9 cellular contexts compared by ENCODE assay signal in the genomic region with DNA sequence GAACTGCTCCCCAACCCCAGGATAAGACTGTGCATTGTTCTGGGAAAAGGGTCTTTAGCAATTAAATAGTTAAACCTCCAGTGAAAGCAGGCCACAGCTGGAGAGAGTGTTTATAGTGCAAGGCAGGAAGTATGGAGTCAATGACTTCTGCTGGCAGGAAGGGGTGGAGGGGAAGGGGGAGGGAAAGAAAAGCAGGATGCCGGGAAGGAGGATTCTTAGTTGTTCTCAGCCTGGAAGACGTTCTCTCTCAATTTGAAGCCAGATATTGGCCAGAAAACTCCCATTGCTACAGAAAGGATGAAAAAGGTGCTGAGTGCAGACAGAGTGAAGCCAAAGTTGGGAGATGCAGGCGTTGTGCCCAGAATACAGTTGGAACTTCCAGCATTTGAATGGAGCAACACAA. TPM values are rescaled to one million over a fixed set of nuclear protein-coding genes. Genes with fewer than 3 reads are reported as not detected.
DNase-seq lines count a peak whose midpoint lies in the region; ATAC-seq, FAIRE-seq and TF ChIP-seq lines count a peak whose summit lies in the region.
"Had no signal": no experiment of that assay in that cellular context is flagged by ENCODE, and none has a peak within 500 bp of the region (broad histone marks: within the 10 kb centered on the region; RNA-seq: fewer than 3 reads in every experiment).

No MANE protein-coding gene starts in this region.

- peaks cover 10% of the 10 kb centered on the region for H3K4me1 Mint-ChIP-seq in astrocyte (ENCODE audit: low read depth, unreplicated experiment)
- H3K4me1 Mint-ChIP-seq in activated T-helper 17 cell treated with anti-CD3 and anti-CD28 coated beads, Interleukin-2, amount 50 U/mL, for 72 hours = no peaks in the 10 kb centered on the region

- no peaks in the 10 kb centered on the region for H3K27me3 ChIP-seq in astrocyte (ENCODE audit: insufficient read depth, low read length)
- no peaks in the 10 kb centered on the region for H3K27me3 ChIP-seq in stomach

- no peaks in the 10 kb centered on the region for H3K9me3 Mint-ChIP-seq in astrocyte (ENCODE audit: unreplicated experiment)
- no peaks in the 10 kb centered on the region for H3K9me3 Mint-ChIP-seq in activated T-helper 17 cell treated with anti-CD3 and anti-CD28 coated beads, Interleukin-2, amount 50 U/mL, for 72 hours

- H3K4me1 ChIP-seq in astrocyte (ENCODE audit: insufficient read depth, low read length) (peaks cover 6% of the 10 kb centered on the region), stomach (peaks cover 0 to 22% (median 16%) of the 10 kb centered on the region in 4 donors)

- H3K27ac ChIP-seq in astrocyte (ENCODE audit: low read depth, low read length) (peak overlapping the region; percentile 30), stomach (peak overlapping the region in 4 of 5 donors; percentile 57 to 78 (median 74))

- no peaks in the 10 kb centered on the region for H3K27me3 Mint-ChIP-seq in astrocyte (ENCODE audit: low read depth, unreplicated experiment)
- H3K27me3 Mint-ChIP-seq in activated T-helper 17 cell treated with anti-CD3 and anti-CD28 coated beads, Interleukin-2, amount 50 U/mL, for 72 hours = peaks cover 19% of the 10 kb centered on the region

- TF ChIP-seq CTCF in astrocyte (IDR thresholded peaks at IDR 0.05; ENCODE audit: insufficient read depth, low read depth, low read length) (no peak), stomach (IDR thresholded peaks at IDR 0.05) (no peak)

- H3K36me3 ChIP-seq in astrocyte (ENCODE audit: insufficient read depth, low read length) = no peaks in the 10 kb centered on the region
- H3K36me3 ChIP-seq in stomach = no peaks in the 10 kb centered on the region

- peak overlapping the region; percentile 49 for H3K9ac ChIP-seq in astrocyte (ENCODE audit: low read length)

- no peak for TF ChIP-seq POLR2A in stomach (IDR thresholded peaks at IDR 0.05)

- peak in 2 of 3 experiments; percentile 38 to 66 for DNase-seq in NCI-H1417 (lab: John Stamatoyannopoulos, UW)
- no peak for DNase-seq in NCI-H1417 treated with DMSO at 0.1 percent for 48 hours (lab: John Stamatoyannopoulos, UW)
- DNase-seq in astrocyte (ENCODE audit: low read depth) = peak; percentile 69
- DNase-seq in iPS-NIHi11 (ENCODE audit: low spot score) = peak; percentile 84
- DNase-seq in stomach = no peak
- no peak for DNase-seq in stimulated activated CD4-positive, alpha-beta T cell treated with anti-CD3 and anti-CD28 coated beads, Interleukin-1b, Interleukin-23, amount 100 ng/mL, for 48 hours
- no peak for DNase-seq in stimulated activated CD4-positive, alpha-beta T cell treated with anti-CD3 and anti-CD28 coated beads, Interleukin-2, amount 100 ng/mL, for 48 hours

- no peaks in the 10 kb centered on the region for H4K20me1 ChIP-seq in astrocyte (ENCODE audit: insufficient read depth, low read length)

- H3K4me3 ChIP-seq in astrocyte (ENCODE audit: insufficient read depth, low read depth, low read length) = peak overlapping the region; percentile 43
- H3K4me3 ChIP-seq in stomach = peak overlapping the region in 1 of 4 donors; percentile 11

- H3K9me3 ChIP-seq in astrocyte (ENCODE audit: insufficient read depth, low read depth, low read length) (no peaks in the 10 kb centered on the region), stomach (no peaks in the 10 kb centered on the region)

- H3K27ac Mint-ChIP-seq in astrocyte (ENCODE audit: unreplicated experiment) = peak overlapping the region; percentile 90
- H3K27ac Mint-ChIP-seq in activated T-helper 17 cell treated with anti-CD3 and anti-CD28 coated beads, Interleukin-2, amount 50 U/mL, for 72 hours = no peak overlapping the region

- peak overlapping the region; percentile 75 for H3K4me3 Mint-ChIP-seq in astrocyte (ENCODE audit: unreplicated experiment)
- H3K4me3 Mint-ChIP-seq in activated T-helper 17 cell treated with anti-CD3 and anti-CD28 coated beads, Interleukin-2, amount 50 U/mL, for 72 hours = no peak overlapping the region

- TF ChIP-seq EP300 in stomach (IDR thresholded peaks at IDR 0.05) = peak; percentile 28

- H3K79me2 ChIP-seq in astrocyte (ENCODE audit: insufficient read depth, low read length) = no peaks in the 10 kb centered on the region

- no peak for FAIRE-seq in astrocyte (lab: Jason Lieb, UNC)
- FAIRE-seq: A204.1 had no signal

- H3K4me2 ChIP-seq in astrocyte (ENCODE audit: low read length) = peak overlapping the region; percentile 80

- intact Hi-C loops in stomach (cut with DNase I; ENCODE audit: low total_unique reads) = no loop called here

- no peak for ATAC-seq in activated T-helper 17 cell treated with anti-CD3 and anti-CD28 coated beads, Interleukin-2, amount 50 U/mL, for 72 hours (replicated peaks)

- no peaks in the 10 kb centered on the region for H3K36me3 Mint-ChIP-seq in astrocyte (ENCODE audit: low read depth, unreplicated experiment)
- H3K36me3 Mint-ChIP-seq in activated T-helper 17 cell treated with anti-CD3 and anti-CD28 coated beads, Interleukin-2, amount 50 U/mL, for 72 hours (ENCODE audit: low read depth) = no peaks in the 10 kb centered on the region

- peak overlapping the region; percentile 97 for H2AFZ ChIP-seq in astrocyte (ENCODE audit: low read depth, low read length)

- WGBS in stomach, 5 donors = 9 to 14% (median 10%) methylated on average over 3 of the region's 3 CpGs

RNA-seq across cellular contexts. Expression of a gene that starts 35.7 kb away (rescaled TPM):
- total RNA-seq in astrocyte (43.2 and 47.0 TPM in 2 replicates), stomach (10 to 100 TPM; 14.7 to 63.1 (median 42.2) TPM)
- 10 to 100 TPM; 37.7 to 47.0 (median 44.9) TPM for polyA plus RNA-seq in stomach
- total RNA-seq in activated T-helper 17 cell treated with anti-CD3 and anti-CD28 coated beads, Interleukin-2, amount 50 U/mL, for 72 hours = 10 to 100 TPM; 59.0 to 88.4 TPM

Comparison
In these comparisons a context has a peak if more than half of its experiments do, and no peak if none do; other contexts are left out.
1. DNase-seq: peak in NCI-H1417 (2 of 3), astrocyte (single experiment) and iPS-NIHi11 (single experiment); none in NCI-H1417 treated with DMSO at 0.1 percent for 48 hours (single experiment), stomach (single experiment), stimulated activated CD4-positive, alpha-beta T cell treated with anti-CD3 and anti-CD28 coated beads, Interleukin-1b, Interleukin-23, amount 100 ng/mL, for 48 hours (single experiment) and stimulated activated CD4-positive, alpha-beta T cell treated with anti-CD3 and anti-CD28 coated beads, Interleukin-2, amount 100 ng/mL, for 48 hours (0 of 2).